1 cellular context compared by ENCODE assay signal in the genomic region with DNA sequence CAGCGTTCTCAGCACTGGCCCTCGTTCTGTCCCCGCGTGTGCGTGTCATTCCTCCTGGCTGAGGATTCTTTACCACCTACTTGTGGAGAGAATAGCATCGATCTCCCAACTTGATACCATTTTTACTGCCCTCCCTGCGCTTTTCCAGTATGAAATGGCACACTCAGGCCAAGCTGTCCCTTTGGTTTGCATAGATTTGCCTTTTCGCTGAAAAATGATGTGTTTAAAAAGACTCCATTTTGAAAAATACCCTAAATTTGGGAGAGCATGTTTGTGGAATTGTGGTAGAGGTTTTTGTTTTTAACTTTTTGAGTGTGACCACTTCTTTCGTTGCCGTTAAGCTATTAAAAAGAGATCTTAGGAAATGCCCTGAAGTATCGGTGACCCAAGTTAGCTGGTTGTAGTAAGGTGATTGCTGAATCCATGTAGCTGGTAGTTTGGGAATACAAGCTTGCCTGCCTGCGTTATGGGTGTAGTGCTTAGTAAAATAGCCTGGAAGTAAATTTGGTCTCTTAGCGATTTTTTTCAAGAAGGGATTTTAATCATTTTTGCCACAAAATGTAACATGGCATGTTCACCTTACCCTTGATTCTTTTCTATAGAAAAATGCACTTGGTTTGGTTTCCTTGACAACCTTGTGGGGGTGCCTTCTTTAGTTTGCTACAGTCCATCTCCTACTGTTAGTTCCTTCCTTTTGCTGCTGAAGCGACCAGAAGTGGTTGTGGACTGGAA.
TF ChIP-seq lines count a peak whose summit lies in the region.

No MANE protein-coding gene starts in this region.

TF ChIP-seq in HEK293, 187 proteins besides CTCF, POLR2A, EP300 and RAD21 (continued from another document):
- TF ChIP-seq, protein P1, sequence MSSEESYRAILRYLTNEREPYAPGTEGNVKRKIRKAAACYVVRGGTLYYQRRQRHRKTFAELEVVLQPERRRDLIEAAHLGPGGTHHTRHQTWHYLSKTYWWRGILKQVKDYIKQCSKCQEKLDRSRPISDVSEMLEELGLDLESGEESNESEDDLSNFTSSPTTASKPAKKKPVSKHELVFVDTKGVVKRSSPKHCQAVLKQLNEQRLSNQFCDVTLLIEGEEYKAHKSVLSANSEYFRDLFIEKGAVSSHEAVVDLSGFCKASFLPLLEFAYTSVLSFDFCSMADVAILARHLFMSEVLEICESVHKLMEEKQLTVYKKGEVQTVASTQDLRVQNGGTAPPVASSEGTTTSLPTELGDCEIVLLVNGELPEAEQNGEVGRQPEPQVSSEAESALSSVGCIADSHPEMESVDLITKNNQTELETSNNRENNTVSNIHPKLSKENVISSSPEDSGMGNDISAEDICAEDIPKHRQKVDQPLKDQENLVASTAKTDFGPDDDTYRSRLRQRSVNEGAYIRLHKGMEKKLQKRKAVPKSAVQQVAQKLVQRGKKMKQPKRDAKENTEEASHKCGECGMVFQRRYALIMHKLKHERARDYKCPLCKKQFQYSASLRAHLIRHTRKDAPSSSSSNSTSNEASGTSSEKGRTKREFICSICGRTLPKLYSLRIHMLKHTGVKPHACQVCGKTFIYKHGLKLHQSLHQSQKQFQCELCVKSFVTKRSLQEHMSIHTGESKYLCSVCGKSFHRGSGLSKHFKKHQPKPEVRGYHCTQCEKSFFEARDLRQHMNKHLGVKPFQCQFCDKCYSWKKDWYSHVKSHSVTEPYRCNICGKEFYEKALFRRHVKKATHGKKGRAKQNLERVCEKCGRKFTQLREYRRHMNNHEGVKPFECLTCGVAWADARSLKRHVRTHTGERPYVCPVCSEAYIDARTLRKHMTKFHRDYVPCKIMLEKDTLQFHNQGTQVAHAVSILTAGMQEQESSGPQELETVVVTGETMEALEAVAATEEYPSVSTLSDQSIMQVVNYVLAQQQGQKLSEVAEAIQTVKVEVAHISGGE (tag by site-specific recombination; conservative IDR thresholded peaks at IDR 0.05; ENCODE audit: low read depth), result no peak
- no peak for TF ChIP-seq ZNF747 (tag by site-specific recombination; IDR thresholded peaks at IDR 0.05)
TF ChIP-seq in HEK293: peak in this region for 7.
